In genomic region chr5:76943006-76943405, GRCh38 we compare ENCODE assay signal across 22 cellular contexts. TPM values are rescaled to one million over a fixed set of nuclear protein-coding genes. Genes with fewer than 3 reads are reported as not detected.
DNase-seq lines count a peak whose midpoint lies in the region; ATAC-seq lines count a peak whose summit lies in the region.
"Had no signal": no experiment of that assay in that cellular context is flagged by ENCODE, and none has a peak within 500 bp of the region (broad histone marks: within the 10 kb centered on the region; RNA-seq: fewer than 3 reads in every experiment).

No MANE protein-coding gene starts in this region.

- H3K9me3 Mint-ChIP-seq in activated naive CD4-positive, alpha-beta T cell treated with anti-CD3 and anti-CD28 coated beads, Interleukin-2, amount 50 U/mL, for 72 hours: peaks cover 0 to 8% of the 10 kb centered on the region in 2 donors
- H3K9me3 Mint-ChIP-seq: CD8-positive, alpha-beta memory T cell had no signal

- DNase-seq in NCI-H2171 treated with DMSO at 0.1 percent for 48 hours (lab: John Stamatoyannopoulos, UW) (peak; percentile 17), NCI-H2171 (lab: John Stamatoyannopoulos, UW) (no peak), RPMI7951 (ENCODE audit: low read depth) (peak; percentile 88), fibroblast of gingiva (ENCODE audit: low read depth) (peak; percentile 3), AG08395 (ENCODE audit: low spot score) (no peak)
- DNase-seq in activated naive CD4-positive, alpha-beta T cell treated with anti-CD3 and anti-CD28 coated beads, Interleukin-2, amount 50 U/mL, for 16 hours: no peak
- DNase-seq in activated naive CD4-positive, alpha-beta T cell treated with anti-CD3 and anti-CD28 coated beads, Interleukin-2, amount 50 U/mL, for 72 hours (ENCODE audit: low spot score in 2 of 2): no peak
- DNase-seq: AML-193; C1 segment of cervical spinal cord; Calu3; CD8-positive, alpha-beta memory T cell; NCI-H1092; NCI-H1436; NCI-H1930; NCI-H510A treated with DMSO at 0.1 percent for 48 hours; NCI-H774; T-helper 1 cell had no signal

- no peak for ATAC-seq in activated naive CD4-positive, alpha-beta T cell treated with anti-CD3 and anti-CD28 coated beads, Interleukin-2, amount 50 U/mL, for 72 hours
- no peak for ATAC-seq in HG03439 (IDR thresholded peaks at IDR 0.05; ENCODE audit: unreplicated experiment)
- ATAC-seq: K562 had no signal

- no peaks in the 10 kb centered on the region for H3K36me3 Mint-ChIP-seq in activated naive CD4-positive, alpha-beta T cell treated with anti-CD3 and anti-CD28 coated beads, Interleukin-2, amount 50 U/mL, for 72 hours
- H3K36me3 Mint-ChIP-seq: CD8-positive, alpha-beta memory T cell had no signal

- H3K27ac Mint-ChIP-seq in activated naive CD4-positive, alpha-beta T cell treated with anti-CD3 and anti-CD28 coated beads, Interleukin-2, amount 50 U/mL, for 72 hours: no peak overlapping the region
- H3K27ac Mint-ChIP-seq: CD8-positive, alpha-beta memory T cell had no signal

RNA-seq across cellular contexts. Expression of gene CRHBP, which starts 9.8 kb away (rescaled TPM):
- total RNA-seq in RPMI7951 (2014; rRNA removed; shearing (Covaris generic)): 0.29 and 0.60 TPM in 2 replicates
- under 1 TPM in 1 of 2 donors, not detected in 1; 0.16 TPM for total RNA-seq in activated naive CD4-positive, alpha-beta T cell treated with anti-CD3 and anti-CD28 coated beads, Interleukin-2, amount 50 U/mL, for 72 hours
- total RNA-seq: Calu3; CD8-positive, alpha-beta memory T cell; GM23248; K562; LHCN-M2; SJCRH30 had no signal

Comparison
In these comparisons a context has a peak if more than half of its experiments do, and no peak if none do; other contexts are left out.
1. DNase-seq: peak in NCI-H2171 treated with DMSO at 0.1 percent for 48 hours (single experiment), RPMI7951 (single experiment) and fibroblast of gingiva (single experiment); none in NCI-H2171 (single experiment), activated naive CD4-positive, alpha-beta T cell treated with anti-CD3 and anti-CD28 coated beads, Interleukin-2, amount 50 U/mL, for 16 hours (single experiment), AG08395 (single experiment) and activated naive CD4-positive, alpha-beta T cell treated with anti-CD3 and anti-CD28 coated beads, Interleukin-2, amount 50 U/mL, for 72 hours (0 of 2).